1 cellular context compared by ENCODE assay signal in the genomic region with DNA sequence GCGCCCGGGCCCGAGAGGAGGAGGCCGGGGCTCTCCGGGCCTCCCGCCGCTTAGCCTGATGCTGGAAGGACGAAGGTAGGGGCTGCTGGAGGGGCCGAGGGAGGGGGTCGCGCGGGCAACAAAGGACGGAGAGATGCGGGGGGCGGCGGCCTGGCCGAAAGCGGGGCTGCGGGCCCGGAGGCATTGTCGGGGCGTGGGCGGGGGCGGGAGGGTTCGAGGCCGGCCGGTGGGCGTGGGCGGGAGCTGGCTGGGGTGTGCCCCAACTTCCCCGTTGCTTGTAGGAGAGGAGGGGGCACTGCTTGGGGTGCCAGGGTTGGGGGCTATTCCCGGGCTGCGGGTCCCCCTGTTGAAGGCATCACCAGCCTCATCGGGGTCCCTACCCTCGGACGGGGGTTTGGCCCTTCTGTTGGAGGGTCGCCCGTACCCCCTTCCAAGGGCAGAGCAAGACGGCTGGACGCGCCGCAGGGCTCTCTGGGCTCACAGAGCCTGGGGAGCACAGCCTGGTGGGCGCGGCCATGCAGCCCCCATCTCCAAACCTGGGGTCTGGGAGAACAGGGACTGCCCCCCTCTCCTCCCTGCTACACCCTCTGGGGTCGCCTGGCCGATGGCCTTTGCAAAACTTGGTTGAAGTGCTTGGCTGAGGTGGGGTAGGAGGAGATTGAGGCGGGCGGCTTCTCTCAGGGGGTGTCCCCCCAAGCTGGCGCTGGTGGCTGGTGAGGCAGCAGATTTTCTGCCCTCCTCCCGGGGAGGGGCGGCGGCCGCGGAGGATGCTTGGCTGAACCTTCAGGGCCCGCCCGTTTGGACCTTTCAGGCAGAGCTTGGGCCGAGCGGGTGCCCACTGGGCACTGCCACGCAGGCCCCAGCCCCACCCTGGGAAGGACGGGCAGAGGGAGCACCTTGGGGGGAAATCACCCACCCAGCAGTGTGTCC.
TF ChIP-seq lines count a peak whose summit lies in the region.

No MANE protein-coding gene starts in this region.

TF ChIP-seq in GM23338, 12 proteins besides CTCF, POLR2A, EP300 and RAD21 (continued from another document):
- TF ChIP-seq, protein P1, sequence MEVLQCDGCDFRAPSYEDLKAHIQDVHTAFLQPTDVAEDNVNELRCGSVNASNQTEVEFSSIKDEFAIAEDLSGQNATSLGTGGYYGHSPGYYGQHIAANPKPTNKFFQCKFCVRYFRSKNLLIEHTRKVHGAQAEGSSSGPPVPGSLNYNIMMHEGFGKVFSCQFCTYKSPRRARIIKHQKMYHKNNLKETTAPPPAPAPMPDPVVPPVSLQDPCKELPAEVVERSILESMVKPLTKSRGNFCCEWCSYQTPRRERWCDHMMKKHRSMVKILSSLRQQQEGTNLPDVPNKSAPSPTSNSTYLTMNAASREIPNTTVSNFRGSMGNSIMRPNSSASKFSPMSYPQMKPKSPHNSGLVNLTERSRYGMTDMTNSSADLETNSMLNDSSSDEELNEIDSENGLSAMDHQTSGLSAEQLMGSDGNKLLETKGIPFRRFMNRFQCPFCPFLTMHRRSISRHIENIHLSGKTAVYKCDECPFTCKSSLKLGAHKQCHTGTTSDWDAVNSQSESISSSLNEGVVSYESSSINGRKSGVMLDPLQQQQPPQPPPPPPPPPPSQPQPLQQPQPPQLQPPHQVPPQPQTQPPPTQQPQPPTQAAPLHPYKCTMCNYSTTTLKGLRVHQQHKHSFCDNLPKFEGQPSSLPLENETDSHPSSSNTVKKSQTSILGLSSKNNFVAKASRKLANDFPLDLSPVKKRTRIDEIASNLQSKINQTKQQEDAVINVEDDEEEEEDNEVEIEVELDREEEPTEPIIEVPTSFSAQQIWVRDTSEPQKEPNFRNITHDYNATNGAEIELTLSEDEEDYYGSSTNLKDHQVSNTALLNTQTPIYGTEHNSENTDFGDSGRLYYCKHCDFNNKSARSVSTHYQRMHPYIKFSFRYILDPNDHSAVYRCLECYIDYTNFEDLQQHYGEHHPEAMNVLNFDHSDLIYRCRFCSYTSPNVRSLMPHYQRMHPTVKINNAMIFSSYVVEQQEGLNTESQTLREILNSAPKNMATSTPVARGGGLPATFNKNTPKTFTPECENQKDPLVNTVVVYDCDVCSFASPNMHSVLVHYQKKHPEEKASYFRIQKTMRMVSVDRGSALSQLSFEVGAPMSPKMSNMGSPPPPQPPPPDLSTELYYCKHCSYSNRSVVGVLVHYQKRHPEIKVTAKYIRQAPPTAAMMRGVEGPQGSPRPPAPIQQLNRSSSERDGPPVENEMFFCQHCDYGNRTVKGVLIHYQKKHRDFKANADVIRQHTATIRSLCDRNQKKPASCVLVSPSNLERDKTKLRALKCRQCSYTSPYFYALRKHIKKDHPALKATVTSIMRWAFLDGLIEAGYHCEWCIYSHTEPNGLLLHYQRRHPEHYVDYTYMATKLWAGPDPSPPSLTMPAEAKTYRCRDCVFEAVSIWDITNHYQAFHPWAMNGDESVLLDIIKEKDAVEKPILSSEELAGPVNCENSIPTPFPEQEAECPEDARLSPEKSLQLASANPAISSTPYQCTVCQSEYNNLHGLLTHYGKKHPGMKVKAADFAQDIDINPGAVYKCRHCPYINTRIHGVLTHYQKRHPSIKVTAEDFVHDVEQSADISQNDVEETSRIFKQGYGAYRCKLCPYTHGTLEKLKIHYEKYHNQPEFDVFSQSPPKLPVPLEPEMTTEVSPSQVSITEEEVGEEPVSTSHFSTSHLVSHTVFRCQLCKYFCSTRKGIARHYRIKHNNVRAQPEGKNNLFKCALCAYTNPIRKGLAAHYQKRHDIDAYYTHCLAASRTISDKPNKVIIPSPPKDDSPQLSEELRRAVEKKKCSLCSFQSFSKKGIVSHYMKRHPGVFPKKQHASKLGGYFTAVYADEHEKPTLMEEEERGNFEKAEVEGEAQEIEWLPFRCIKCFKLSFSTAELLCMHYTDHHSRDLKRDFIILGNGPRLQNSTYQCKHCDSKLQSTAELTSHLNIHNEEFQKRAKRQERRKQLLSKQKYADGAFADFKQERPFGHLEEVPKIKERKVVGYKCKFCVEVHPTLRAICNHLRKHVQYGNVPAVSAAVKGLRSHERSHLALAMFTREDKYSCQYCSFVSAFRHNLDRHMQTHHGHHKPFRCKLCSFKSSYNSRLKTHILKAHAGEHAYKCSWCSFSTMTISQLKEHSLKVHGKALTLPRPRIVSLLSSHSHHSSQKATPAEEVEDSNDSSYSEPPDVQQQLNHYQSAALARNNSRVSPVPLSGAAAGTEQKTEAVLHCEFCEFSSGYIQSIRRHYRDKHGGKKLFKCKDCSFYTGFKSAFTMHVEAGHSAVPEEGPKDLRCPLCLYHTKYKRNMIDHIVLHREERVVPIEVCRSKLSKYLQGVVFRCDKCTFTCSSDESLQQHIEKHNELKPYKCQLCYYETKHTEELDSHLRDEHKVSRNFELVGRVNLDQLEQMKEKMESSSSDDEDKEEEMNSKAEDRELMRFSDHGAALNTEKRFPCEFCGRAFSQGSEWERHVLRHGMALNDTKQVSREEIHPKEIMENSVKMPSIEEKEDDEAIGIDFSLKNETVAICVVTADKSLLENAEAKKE (CRISPR knock-in tag; IDR thresholded peaks at IDR 0.05): no peak
- TF ChIP-seq, protein P2, sequence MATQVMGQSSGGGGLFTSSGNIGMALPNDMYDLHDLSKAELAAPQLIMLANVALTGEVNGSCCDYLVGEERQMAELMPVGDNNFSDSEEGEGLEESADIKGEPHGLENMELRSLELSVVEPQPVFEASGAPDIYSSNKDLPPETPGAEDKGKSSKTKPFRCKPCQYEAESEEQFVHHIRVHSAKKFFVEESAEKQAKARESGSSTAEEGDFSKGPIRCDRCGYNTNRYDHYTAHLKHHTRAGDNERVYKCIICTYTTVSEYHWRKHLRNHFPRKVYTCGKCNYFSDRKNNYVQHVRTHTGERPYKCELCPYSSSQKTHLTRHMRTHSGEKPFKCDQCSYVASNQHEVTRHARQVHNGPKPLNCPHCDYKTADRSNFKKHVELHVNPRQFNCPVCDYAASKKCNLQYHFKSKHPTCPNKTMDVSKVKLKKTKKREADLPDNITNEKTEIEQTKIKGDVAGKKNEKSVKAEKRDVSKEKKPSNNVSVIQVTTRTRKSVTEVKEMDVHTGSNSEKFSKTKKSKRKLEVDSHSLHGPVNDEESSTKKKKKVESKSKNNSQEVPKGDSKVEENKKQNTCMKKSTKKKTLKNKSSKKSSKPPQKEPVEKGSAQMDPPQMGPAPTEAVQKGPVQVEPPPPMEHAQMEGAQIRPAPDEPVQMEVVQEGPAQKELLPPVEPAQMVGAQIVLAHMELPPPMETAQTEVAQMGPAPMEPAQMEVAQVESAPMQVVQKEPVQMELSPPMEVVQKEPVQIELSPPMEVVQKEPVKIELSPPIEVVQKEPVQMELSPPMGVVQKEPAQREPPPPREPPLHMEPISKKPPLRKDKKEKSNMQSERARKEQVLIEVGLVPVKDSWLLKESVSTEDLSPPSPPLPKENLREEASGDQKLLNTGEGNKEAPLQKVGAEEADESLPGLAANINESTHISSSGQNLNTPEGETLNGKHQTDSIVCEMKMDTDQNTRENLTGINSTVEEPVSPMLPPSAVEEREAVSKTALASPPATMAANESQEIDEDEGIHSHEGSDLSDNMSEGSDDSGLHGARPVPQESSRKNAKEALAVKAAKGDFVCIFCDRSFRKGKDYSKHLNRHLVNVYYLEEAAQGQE (IDR thresholded peaks at IDR 0.05; ENCODE audit: unreplicated experiment): no peak
- TF ChIP-seq EZH2phosphoT487 (IDR thresholded peaks at IDR 0.05; ENCODE audit: unreplicated experiment): no peak
- TF ChIP-seq JUNB (IDR thresholded peaks at IDR 0.05; ENCODE audit: unreplicated experiment): no peak
